ENCODE assay signal across 18 cellular contexts in genomic region chr21:27221084-27221483, GRCh38.
"Had no signal": no experiment of that assay in that cellular context is flagged by ENCODE, and none has a peak within 500 bp of the region (broad histone marks: within the 10 kb centered on the region; RNA-seq: fewer than 3 reads in every experiment).

No MANE protein-coding gene starts in this region.

- H3K27ac Mint-ChIP-seq: immature natural killer cell; naive thymus-derived CD8-positive, alpha-beta T cell had no signal

- H3K4me1 ChIP-seq: upper lobe of left lung had no signal

- H3K4me1 Mint-ChIP-seq: central memory CD8-positive, alpha-beta T cell; immature natural killer cell; naive thymus-derived CD8-positive, alpha-beta T cell; neural crest cell had no signal

- H3K36me3 Mint-ChIP-seq: naive thymus-derived CD8-positive, alpha-beta T cell had no signal

- ATAC-seq: esophagus mucosa; left cardiac atrium; mucosa of descending colon; naive thymus-derived CD8-positive, alpha-beta T cell; right cardiac atrium had no signal

- H3K27me3 ChIP-seq: dorsolateral prefrontal cortex, tibial artery, upper lobe of left lung had no signal

- DNase-seq: cortex of kidney; dorsolateral prefrontal cortex; effector CD8-positive, alpha-beta T cell; foreskin fibroblast; immature natural killer cell; left cardiac atrium; mammary epithelial cell; mucosa of descending colon; naive thymus-derived CD8-positive, alpha-beta T cell; right cardiac atrium; small intestine; stimulated activated CD4-positive, alpha-beta T cell treated with anti-CD3 and anti-CD28 coated beads, Interleukin-12 subunit alpha, Interleukin-12 subunit beta, amount 100 ng/mL, for 4 hours; stimulated activated naive CD4-positive, alpha-beta T cell treated with Interleukin-2 at 50 U/mL for 16 hours; upper lobe of left lung had no signal

- H3K4me3 Mint-ChIP-seq: central memory CD8-positive, alpha-beta T cell; immature natural killer cell; naive thymus-derived CD8-positive, alpha-beta T cell; neural crest cell had no signal

- H3K9me3 ChIP-seq: mucosa of descending colon, tibial artery, upper lobe of left lung had no signal

- H3K4me3 ChIP-seq: dorsolateral prefrontal cortex, mucosa of descending colon, tibial artery, upper lobe of left lung had no signal

- H3K36me3 ChIP-seq: tibial artery, upper lobe of left lung had no signal

- H3K27ac ChIP-seq: dorsolateral prefrontal cortex, tibial artery, upper lobe of left lung had no signal
